In the genomic region with DNA sequence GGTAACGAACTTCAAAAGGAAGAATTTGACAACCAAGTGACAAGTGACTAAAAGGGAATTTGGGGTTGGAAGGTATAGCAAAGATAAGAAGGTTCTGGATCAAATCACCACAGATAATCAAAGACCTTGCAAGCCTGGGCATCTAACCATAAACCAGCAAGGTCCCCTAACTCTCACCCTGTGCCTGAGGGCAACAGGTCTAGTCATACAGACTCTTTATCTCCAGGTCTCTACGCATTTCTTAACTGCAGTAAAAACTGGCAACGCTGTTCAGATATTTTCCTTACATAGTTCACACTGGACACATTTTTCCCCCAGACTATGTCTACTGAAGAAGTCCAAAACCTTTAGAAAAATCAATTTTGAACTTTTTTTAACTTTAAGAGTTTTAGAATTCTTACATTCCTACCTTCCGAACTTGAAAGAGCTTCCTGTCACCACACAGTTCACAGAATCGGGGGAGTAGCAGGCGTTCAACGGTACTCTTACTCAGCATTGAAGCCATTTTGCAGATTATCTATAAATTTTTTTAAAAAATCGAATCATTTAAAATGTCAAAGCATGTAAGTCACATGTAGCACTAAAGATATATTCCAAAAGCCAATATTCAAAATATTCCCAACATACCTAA, we compare ENCODE assay signal across 24 cellular contexts. TPM values are rescaled to one million over a fixed set of nuclear protein-coding genes. Genes with fewer than 3 reads are reported as not detected.
DNase-seq lines count a peak whose midpoint lies in the region.
"Had no signal": no experiment of that assay in that cellular context is flagged by ENCODE, and none has a peak within 500 bp of the region (broad histone marks: within the 10 kb centered on the region; RNA-seq: fewer than 3 reads in every experiment).

No MANE protein-coding gene starts in this region.

- H3K4me2 ChIP-seq in skeletal muscle satellite cell (ENCODE audit: low read length), result peak overlapping the region; percentile 23
- H3K4me2 ChIP-seq: BLaER1 had no signal

- peak overlapping the region; percentile 20 for H3K27ac Mint-ChIP-seq in activated CD4-positive, alpha-beta T cell treated with anti-CD3 and anti-CD28 coated beads, Interleukin-2, amount 10 ng/mL, durations not matched to agents 7 days and 5 days
- no peak overlapping the region for H3K27ac Mint-ChIP-seq in activated CD4-positive, alpha-beta T cell treated with anti-CD3 and anti-CD28 coated beads, Interleukin-2, amount 10 ng/mL, durations not matched to agents 24 days and 14 days
- H3K27ac Mint-ChIP-seq: activated B cell treated with CpG ODN at 0.5 μM for 24 hours; activated CD4-positive, alpha-beta memory T cell treated with anti-CD3 and anti-CD28 coated beads, Interleukin-2, amount 10 ng/mL, durations not matched to agents 7 days and 5 days; activated naive CD8-positive, alpha-beta T cell treated with anti-CD3 and anti-CD28 coated beads, Interleukin-2, amount 50 U/mL, for 24 hours had no signal

- peaks cover 19% of the 10 kb centered on the region for H3K4me1 ChIP-seq in SJSA1 (replicated peaks)
- H3K4me1 ChIP-seq in skeletal muscle satellite cell (ENCODE audit: control insufficient read depth, insufficient read depth, low read length), result peaks cover 13% of the 10 kb centered on the region
- H3K4me1 ChIP-seq in effector memory CD4-positive, alpha-beta T cell (ENCODE audit: control insufficient read depth, insufficient read depth, low read length, poor library complexity, severe bottlenecking), result no peaks in the 10 kb centered on the region
- H3K4me1 ChIP-seq: BLaER1, gastrocnemius medialis, prostate gland, upper lobe of right lung had no signal

- no peak for DNase-seq in activated CD4-positive, alpha-beta T cell treated with anti-CD3 and anti-CD28 coated beads, Interleukin-2, amount 10 ng/mL, durations not matched to agents 7 days and 5 days
- no peak for DNase-seq in activated CD4-positive, alpha-beta T cell treated with anti-CD3 and anti-CD28 coated beads, Interleukin-2, amount 10 ng/mL, durations not matched to agents 24 days and 14 days
- no peak for DNase-seq in SJSA1 (ENCODE audit: low read depth in 1 of 2, low spot score in 2 of 2)
- DNase-seq in islet precursor cell, result peak; percentile 68
- no peak for DNase-seq in stimulated activated CD4-positive, alpha-beta T cell treated with anti-CD3 and anti-CD28 coated beads, Interleukin-15, amount 100 ng/mL, for 24 hours
- no peak for DNase-seq in effector memory CD4-positive, alpha-beta T cell
- no peak for DNase-seq in hypothalamus (lab: John Stamatoyannopoulos, UW)
- DNase-seq: activated B cell treated with CpG ODN at 0.5 μM for 24 hours; activated CD4-positive, alpha-beta memory T cell treated with anti-CD3 and anti-CD28 coated beads, Interleukin-2, amount 10 ng/mL, durations not matched to agents 7 days and 5 days; activated effector memory CD4-positive, alpha-beta T cell treated with Interleukin-2 at 50 U/mL for 16 hours; activated naive CD8-positive, alpha-beta T cell treated with anti-CD3 and anti-CD28 coated beads, Interleukin-2, amount 50 U/mL, for 24 hours; effector CD4-positive, alpha-beta T cell; gastrocnemius medialis; NCI-H1105; NCI-H82; upper lobe of right lung had no signal

- no peaks in the 10 kb centered on the region for H3K27me3 ChIP-seq in SJSA1 (replicated peaks)
- no peaks in the 10 kb centered on the region for H3K27me3 ChIP-seq in skeletal muscle satellite cell (ENCODE audit: control insufficient read depth, insufficient read depth, low read length)
- H3K27me3 ChIP-seq in effector memory CD4-positive, alpha-beta T cell (replicated peaks; ENCODE audit: control insufficient read depth, insufficient read depth, low read length, poor library complexity, severe bottlenecking), result no peaks in the 10 kb centered on the region
- H3K27me3 ChIP-seq: BLaER1, gastrocnemius medialis, upper lobe of right lung had no signal

- CTCF ChIA-PET in activated CD4-positive, alpha-beta T cell treated with anti-CD3 and anti-CD28 coated beads, Interleukin-2, amount 10 ng/mL, durations not matched to agents 7 days and 5 days (lab: Charles Lee), result no interaction called here

- intact Hi-C loops in activated CD4-positive, alpha-beta T cell treated with anti-CD3 and anti-CD28 coated beads, Interleukin-2, amount 10 ng/mL, durations not matched to agents 24 days and 14 days (cut with micrococcal nuclease), result loop anchor here (5.0 kb wide), 1 partner anchor 56 kb away; a partner anchor contains a TSS

- H3K9me3 ChIP-seq in SJSA1 (replicated peaks) (no peaks in the 10 kb centered on the region), skeletal muscle satellite cell (replicated peaks; ENCODE audit: low read length) (no peaks in the 10 kb centered on the region)
- no peaks in the 10 kb centered on the region for H3K9me3 ChIP-seq in effector memory CD4-positive, alpha-beta T cell (ENCODE audit: control insufficient read depth, low read length)
- H3K9me3 ChIP-seq: gastrocnemius medialis, prostate gland, upper lobe of right lung had no signal

- H3K27ac ChIP-seq in SJSA1, result peak overlapping the region; percentile 77
- H3K27ac ChIP-seq in effector memory CD4-positive, alpha-beta T cell (ENCODE audit: insufficient read depth, low read length, poor library complexity, severe bottlenecking), result no peak overlapping the region
- H3K27ac ChIP-seq: BLaER1, gastrocnemius medialis, prostate gland, upper lobe of right lung had no signal

- peaks cover 37% of the 10 kb centered on the region for H3K36me3 Mint-ChIP-seq in activated CD4-positive, alpha-beta T cell treated with anti-CD3 and anti-CD28 coated beads, Interleukin-2, amount 10 ng/mL, durations not matched to agents 7 days and 5 days (ENCODE audit: low read depth)
- peaks cover 42% of the 10 kb centered on the region for H3K36me3 Mint-ChIP-seq in activated CD4-positive, alpha-beta T cell treated with anti-CD3 and anti-CD28 coated beads, Interleukin-2, amount 10 ng/mL, durations not matched to agents 24 days and 14 days (ENCODE audit: low read depth)

- H3K4me3 ChIP-seq in SJSA1 (no peak overlapping the region), skeletal muscle satellite cell (ENCODE audit: low read length) (no peak overlapping the region)
- no peak overlapping the region for H3K4me3 ChIP-seq in effector memory CD4-positive, alpha-beta T cell (ENCODE audit: insufficient read depth, low read depth, low read length, poor library complexity, severe bottlenecking)
- H3K4me3 ChIP-seq: BLaER1, gastrocnemius medialis, prostate gland, upper lobe of right lung had no signal

- peaks cover 6% of the 10 kb centered on the region for H3K9me3 Mint-ChIP-seq in activated CD4-positive, alpha-beta T cell treated with anti-CD3 and anti-CD28 coated beads, Interleukin-2, amount 10 ng/mL, durations not matched to agents 7 days and 5 days
- H3K9me3 Mint-ChIP-seq in activated CD4-positive, alpha-beta T cell treated with anti-CD3 and anti-CD28 coated beads, Interleukin-2, amount 10 ng/mL, durations not matched to agents 24 days and 14 days, result peaks cover 4% of the 10 kb centered on the region
- H3K9me3 Mint-ChIP-seq: activated B cell treated with CpG ODN at 0.5 μM for 24 hours; activated CD4-positive, alpha-beta memory T cell treated with anti-CD3 and anti-CD28 coated beads, Interleukin-2, amount 10 ng/mL, durations not matched to agents 7 days and 5 days; activated naive CD8-positive, alpha-beta T cell treated with anti-CD3 and anti-CD28 coated beads, Interleukin-2, amount 50 U/mL, for 24 hours had no signal

- POLR2A ChIA-PET in activated CD4-positive, alpha-beta T cell treated with anti-CD3 and anti-CD28 coated beads, Interleukin-2, amount 10 ng/mL, durations not matched to agents 7 days and 5 days (lab: Charles Lee), result no interaction called here

- H3K27me3 Mint-ChIP-seq in activated CD4-positive, alpha-beta T cell treated with anti-CD3 and anti-CD28 coated beads, Interleukin-2, amount 10 ng/mL, durations not matched to agents 7 days and 5 days, result no peaks in the 10 kb centered on the region
- no peaks in the 10 kb centered on the region for H3K27me3 Mint-ChIP-seq in activated CD4-positive, alpha-beta T cell treated with anti-CD3 and anti-CD28 coated beads, Interleukin-2, amount 10 ng/mL, durations not matched to agents 24 days and 14 days
- H3K27me3 Mint-ChIP-seq: activated B cell treated with CpG ODN at 0.5 μM for 24 hours; activated CD4-positive, alpha-beta memory T cell treated with anti-CD3 and anti-CD28 coated beads, Interleukin-2, amount 10 ng/mL, durations not matched to agents 7 days and 5 days; activated naive CD8-positive, alpha-beta T cell treated with anti-CD3 and anti-CD28 coated beads, Interleukin-2, amount 50 U/mL, for 24 hours had no signal

- no peak overlapping the region for H3K4me3 Mint-ChIP-seq in activated CD4-positive, alpha-beta T cell treated with anti-CD3 and anti-CD28 coated beads, Interleukin-2, amount 10 ng/mL, durations not matched to agents 7 days and 5 days
- no peak overlapping the region for H3K4me3 Mint-ChIP-seq in activated CD4-positive, alpha-beta T cell treated with anti-CD3 and anti-CD28 coated beads, Interleukin-2, amount 10 ng/mL, durations not matched to agents 24 days and 14 days
- H3K4me3 Mint-ChIP-seq: activated B cell treated with CpG ODN at 0.5 μM for 24 hours; activated CD4-positive, alpha-beta memory T cell treated with anti-CD3 and anti-CD28 coated beads, Interleukin-2, amount 10 ng/mL, durations not matched to agents 7 days and 5 days; activated naive CD8-positive, alpha-beta T cell treated with anti-CD3 and anti-CD28 coated beads, Interleukin-2, amount 50 U/mL, for 24 hours had no signal

- H3K4me1 Mint-ChIP-seq in activated CD4-positive, alpha-beta T cell treated with anti-CD3 and anti-CD28 coated beads, Interleukin-2, amount 10 ng/mL, durations not matched to agents 7 days and 5 days, result peaks cover 22% of the 10 kb centered on the region
- peaks cover 9% of the 10 kb centered on the region for H3K4me1 Mint-ChIP-seq in activated CD4-positive, alpha-beta T cell treated with anti-CD3 and anti-CD28 coated beads, Interleukin-2, amount 10 ng/mL, durations not matched to agents 24 days and 14 days
- H3K4me1 Mint-ChIP-seq: activated B cell treated with CpG ODN at 0.5 μM for 24 hours had no signal

- H3K36me3 ChIP-seq in SJSA1 (no peaks in the 10 kb centered on the region), skeletal muscle satellite cell (ENCODE audit: insufficient read depth, low read length) (peaks cover 39% of the 10 kb centered on the region)
- H3K36me3 ChIP-seq in effector memory CD4-positive, alpha-beta T cell (ENCODE audit: control insufficient read depth, insufficient read depth, low read length), result peaks cover 16% of the 10 kb centered on the region
- H3K36me3 ChIP-seq: prostate gland had no signal

- H3K9ac ChIP-seq in skeletal muscle satellite cell (ENCODE audit: low read depth, low read length), result no peak overlapping the region
- H3K9ac ChIP-seq: BLaER1 had no signal

RNA-seq across cellular contexts. Expression of a gene that starts 23.0 kb away (rescaled TPM):
- not detected for total RNA-seq in activated CD4-positive, alpha-beta T cell treated with anti-CD3 and anti-CD28 coated beads, Interleukin-2, amount 10 ng/mL, durations not matched to agents 7 days and 5 days
- not detected in 2 replicates for total RNA-seq in activated CD4-positive, alpha-beta T cell treated with anti-CD3 and anti-CD28 coated beads, Interleukin-2, amount 10 ng/mL, durations not matched to agents 24 days and 14 days
- total RNA-seq in SJSA1 (2014; rRNA removed; shearing (Covaris generic)), result not detected in 2 replicates
- total RNA-seq in skeletal muscle satellite cell (2012; rRNA removed), result not detected in 2 replicates
- total RNA-seq: A673; activated B cell treated with CpG ODN at 0.5 μM for 24 hours; activated CD4-positive, alpha-beta memory T cell treated with anti-CD3 and anti-CD28 coated beads, Interleukin-2, amount 10 ng/mL, durations not matched to agents 7 days and 5 days; esophagus mucosa; gastrocnemius medialis; lower leg skin; mucosa of gallbladder; subcutaneous adipose tissue; upper lobe of right lung had no signal

RNA-seq across cellular contexts. Expression of a gene that starts 58.1 kb away (rescaled TPM):
- 10 to 100 TPM; 15.5 to 18.0 TPM for total RNA-seq in activated CD4-positive, alpha-beta T cell treated with anti-CD3 and anti-CD28 coated beads, Interleukin-2, amount 10 ng/mL, durations not matched to agents 7 days and 5 days
- total RNA-seq in activated CD4-positive, alpha-beta T cell treated with anti-CD3 and anti-CD28 coated beads, Interleukin-2, amount 10 ng/mL, durations not matched to agents 24 days and 14 days, result 16.5 and 17.4 TPM in 2 replicates
- 19.1 and 23.7 TPM in 2 replicates for total RNA-seq in SJSA1 (2014; rRNA removed; shearing (Covaris generic))
- total RNA-seq in skeletal muscle satellite cell (2012; rRNA removed), result 13.2 and 15.1 TPM in 2 replicates
